ENCODE assay signal across 8 cellular contexts in the genomic region with DNA sequence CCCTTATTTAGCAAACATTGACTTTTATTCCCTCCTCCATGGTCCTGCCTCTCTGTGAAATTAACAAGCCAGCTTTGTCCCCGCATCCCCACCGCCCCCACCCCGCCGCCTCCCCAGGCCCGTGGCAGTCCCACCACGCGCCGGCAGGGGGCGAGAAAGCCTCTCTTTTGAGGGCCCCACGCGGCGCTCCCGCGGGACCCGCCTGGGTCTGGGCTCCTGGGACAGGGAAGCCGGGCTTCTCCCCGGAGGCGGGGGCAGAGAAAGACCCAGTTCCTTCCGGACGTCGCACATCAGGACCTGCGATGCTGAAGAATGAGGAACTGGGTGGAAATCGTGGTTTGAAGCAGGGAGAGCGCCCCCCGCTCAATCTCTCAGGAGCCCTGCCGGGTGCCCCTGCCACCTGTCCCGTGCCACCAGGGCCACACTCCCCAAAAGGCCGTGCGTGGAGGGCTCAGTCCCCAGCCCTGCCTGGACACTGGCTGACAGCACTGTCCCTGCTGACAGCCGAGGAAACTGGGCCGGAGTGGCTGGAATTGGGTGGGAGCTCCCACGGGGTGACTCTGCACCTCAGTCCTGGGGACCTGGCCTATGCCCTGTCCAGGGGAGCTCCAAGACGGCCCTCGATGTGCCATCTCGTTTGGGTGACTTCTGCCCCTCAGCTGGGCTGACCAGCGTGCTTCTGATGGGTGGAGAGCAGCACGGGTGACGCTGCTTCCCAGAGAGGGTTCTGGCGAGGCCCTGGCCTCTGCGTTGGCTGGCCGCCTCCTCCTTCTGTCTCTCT. TPM values are rescaled to one million over a fixed set of nuclear protein-coding genes. Genes with fewer than 3 reads are reported as not detected.
DNase-seq lines count a peak whose midpoint lies in the region; ATAC-seq and TF ChIP-seq lines count a peak whose summit lies in the region.

No MANE protein-coding gene starts in this region.

- H3K36me3 ChIP-seq in endodermal cell (ENCODE audit: control insufficient read depth, insufficient read depth, low read length) (no peaks in the 10 kb centered on the region), neural cell (ENCODE audit: insufficient read depth, low read length) (no peaks in the 10 kb centered on the region), tibial artery (no peaks in the 10 kb centered on the region)

- H3K4me3 Mint-ChIP-seq in activated CD8-positive, alpha-beta memory T cell treated with anti-CD3 and anti-CD28 coated beads, Interleukin-2, amount 10 ng/mL, durations not matched to agents 7 days and 5 days: no peak overlapping the region
- no peak overlapping the region for H3K4me3 Mint-ChIP-seq in activated CD4-positive, alpha-beta T cell treated with anti-CD3 and anti-CD28 coated beads, Interleukin-2, amount 10 ng/mL, durations not matched to agents 7 days and 5 days
- H3K4me3 Mint-ChIP-seq in endodermal cell: no peak overlapping the region

- CTCF ChIA-PET in activated CD8-positive, alpha-beta memory T cell treated with anti-CD3 and anti-CD28 coated beads, Interleukin-2, amount 10 ng/mL, durations not matched to agents 7 days and 5 days (lab: Charles Lee): interaction anchor here (0.8 to 1.5 kb wide), 4 partner anchors 9 to 412 kb away, joined by 3 to 4 read pairs (median 4); no protein-coding TSS in a partner anchor
- CTCF ChIA-PET in activated CD4-positive, alpha-beta T cell treated with anti-CD3 and anti-CD28 coated beads, Interleukin-2, amount 10 ng/mL, durations not matched to agents 7 days and 5 days (lab: Charles Lee): interaction anchor here (0.9 kb wide), 1 partner anchor 27 kb away, joined by 3 read pairs; no protein-coding TSS in a partner anchor

- no peaks in the 10 kb centered on the region for H3F3A ChIP-seq in neural cell (ENCODE audit: insufficient read depth, low read length, poor library complexity, severe bottlenecking)

- H2AFZ ChIP-seq in neural cell (ENCODE audit: low read depth, low read length): no peak overlapping the region

- peaks cover 2% of the 10 kb centered on the region for H3K9me3 Mint-ChIP-seq in activated CD8-positive, alpha-beta memory T cell treated with anti-CD3 and anti-CD28 coated beads, Interleukin-2, amount 10 ng/mL, durations not matched to agents 7 days and 5 days (ENCODE audit: low read depth)
- peaks cover 7% of the 10 kb centered on the region for H3K9me3 Mint-ChIP-seq in activated CD4-positive, alpha-beta T cell treated with anti-CD3 and anti-CD28 coated beads, Interleukin-2, amount 10 ng/mL, durations not matched to agents 7 days and 5 days
- H3K9me3 Mint-ChIP-seq in endodermal cell: peaks cover 72% of the 10 kb centered on the region

- no peaks in the 10 kb centered on the region for H3K36me3 Mint-ChIP-seq in activated CD8-positive, alpha-beta memory T cell treated with anti-CD3 and anti-CD28 coated beads, Interleukin-2, amount 10 ng/mL, durations not matched to agents 7 days and 5 days
- H3K36me3 Mint-ChIP-seq in activated CD4-positive, alpha-beta T cell treated with anti-CD3 and anti-CD28 coated beads, Interleukin-2, amount 10 ng/mL, durations not matched to agents 7 days and 5 days (ENCODE audit: low read depth): no peaks in the 10 kb centered on the region
- no peaks in the 10 kb centered on the region for H3K36me3 Mint-ChIP-seq in endodermal cell (ENCODE audit: low read depth)

- ATAC-seq in activated CD8-positive, alpha-beta memory T cell treated with anti-CD3 and anti-CD28 coated beads, Interleukin-2, amount 10 ng/mL, durations not matched to agents 7 days and 5 days: no peak

- peaks cover 14% of the 10 kb centered on the region for H3K9me3 ChIP-seq in endodermal cell (ENCODE audit: control insufficient read depth, low read length)
- H3K9me3 ChIP-seq in neural cell (ENCODE audit: low read length): peaks cover 4% of the 10 kb centered on the region
- peaks cover 0 to 7% (median 2%) of the 10 kb centered on the region in 3 donors for H3K9me3 ChIP-seq in tibial artery

- TF ChIP-seq CTCF in endodermal cell (conservative IDR thresholded peaks at IDR 0.05): peak; percentile 83
- no peak for TF ChIP-seq CTCF in neural cell (IDR thresholded peaks at IDR 0.05; ENCODE audit: poor library complexity, severe bottlenecking)
- TF ChIP-seq CTCF in tibial artery (IDR thresholded peaks at IDR 0.05): peak in 1 of 2 experiments; percentile 97

- H3K4me1 ChIP-seq in endodermal cell (ENCODE audit: control insufficient read depth, insufficient read depth, low read length) (no peaks in the 10 kb centered on the region), tibial artery (peaks cover 0 to 15% (median 12%) of the 10 kb centered on the region in 4 donors)

- no peaks in the 10 kb centered on the region for H3K79me2 ChIP-seq in neural cell (replicated peaks; ENCODE audit: insufficient read depth, low read length)

- TF ChIP-seq EP300 in neural cell (conservative IDR thresholded peaks at IDR 0.05; ENCODE audit: poor library complexity, severe bottlenecking): no peak

- POLR2A ChIA-PET in activated CD4-positive, alpha-beta T cell treated with anti-CD3 and anti-CD28 coated beads, Interleukin-2, amount 10 ng/mL, durations not matched to agents 7 days and 5 days (lab: Charles Lee): no interaction called here

- no peaks in the 10 kb centered on the region for H3K9me2 ChIP-seq in neural cell (ENCODE audit: insufficient read depth, low read length)

- no peak overlapping the region for H3K27ac Mint-ChIP-seq in activated CD8-positive, alpha-beta memory T cell treated with anti-CD3 and anti-CD28 coated beads, Interleukin-2, amount 10 ng/mL, durations not matched to agents 7 days and 5 days
- H3K27ac Mint-ChIP-seq in activated CD4-positive, alpha-beta T cell treated with anti-CD3 and anti-CD28 coated beads, Interleukin-2, amount 10 ng/mL, durations not matched to agents 7 days and 5 days: no peak overlapping the region
- H3K27ac Mint-ChIP-seq in endodermal cell: no peak overlapping the region

- H3K9ac ChIP-seq in endodermal cell (ENCODE audit: extremely low read depth, low read length, poor library complexity, severe bottlenecking): no peak overlapping the region
- H3K9ac ChIP-seq in neural cell (ENCODE audit: low read length): no peak overlapping the region

- H3K27me3 Mint-ChIP-seq in activated CD8-positive, alpha-beta memory T cell treated with anti-CD3 and anti-CD28 coated beads, Interleukin-2, amount 10 ng/mL, durations not matched to agents 7 days and 5 days: no peaks in the 10 kb centered on the region
- H3K27me3 Mint-ChIP-seq in activated CD4-positive, alpha-beta T cell treated with anti-CD3 and anti-CD28 coated beads, Interleukin-2, amount 10 ng/mL, durations not matched to agents 7 days and 5 days: no peaks in the 10 kb centered on the region
- H3K27me3 Mint-ChIP-seq in endodermal cell (ENCODE audit: insufficient read depth): no peaks in the 10 kb centered on the region

- no peaks in the 10 kb centered on the region for H3K4me1 Mint-ChIP-seq in activated CD8-positive, alpha-beta memory T cell treated with anti-CD3 and anti-CD28 coated beads, Interleukin-2, amount 10 ng/mL, durations not matched to agents 7 days and 5 days
- H3K4me1 Mint-ChIP-seq in activated CD4-positive, alpha-beta T cell treated with anti-CD3 and anti-CD28 coated beads, Interleukin-2, amount 10 ng/mL, durations not matched to agents 7 days and 5 days: no peaks in the 10 kb centered on the region
- H3K4me1 Mint-ChIP-seq in endodermal cell: no peaks in the 10 kb centered on the region

- WGBS in endodermal cell (ENCODE audit: insufficient coverage in 1 of 2, insufficient read length in 1 of 2), 2 experiments: 62 to 65% methylated on average over 26 to 41 of the region's 41 CpGs

- peak; percentile 85 for DNase-seq in activated CD8-positive, alpha-beta memory T cell treated with anti-CD3 and anti-CD28 coated beads for 24 hours
- no peak for DNase-seq in activated CD8-positive, alpha-beta memory T cell treated with anti-CD3 and anti-CD28 coated beads, Interleukin-2, amount 10 ng/mL, durations not matched to agents 7 days and 5 days
- DNase-seq in activated CD4-positive, alpha-beta T cell treated with anti-CD3 and anti-CD28 coated beads, Interleukin-2, amount 10 ng/mL, durations not matched to agents 7 days and 5 days: peak; percentile 47
- DNase-seq in endodermal cell: peak; percentile 86
- DNase-seq in tibial artery: peak; percentile 47 to 79
- no peak for DNase-seq in SIG-M5 (lab: John Stamatoyannopoulos, UW)
- DNase-seq in NCI-H774 (lab: John Stamatoyannopoulos, UW): no peak

- no peak overlapping the region for H3K27ac ChIP-seq in endodermal cell (ENCODE audit: low read depth, low read length)
- H3K27ac ChIP-seq in neural cell (ENCODE audit: low read length): no peak overlapping the region
- peak overlapping the region; percentile 29 to 45 for H3K27ac ChIP-seq in tibial artery

- intact Hi-C loops in tibial artery (cut with DNase I; ENCODE audit: low total_unique reads): loop anchor here (5.0 kb wide), 2 partner anchors 400 to 415 kb away; no protein-coding TSS in a partner anchor

- H3K4me3 ChIP-seq in endodermal cell (ENCODE audit: low read length) (no peak overlapping the region), neural cell (ENCODE audit: low read length) (no peak overlapping the region), tibial artery (peak overlapping the region; percentile 3 to 38)

- H3K27me3 ChIP-seq in endodermal cell (ENCODE audit: control insufficient read depth, insufficient read depth, low read length, poor library complexity, severe bottlenecking): no peaks in the 10 kb centered on the region
- no peaks in the 10 kb centered on the region for H3K27me3 ChIP-seq in neural cell (ENCODE audit: insufficient read depth, low read depth, low read length)
- H3K27me3 ChIP-seq in tibial artery: peaks cover 0 to 14% of the 10 kb centered on the region in 2 donors

- H3K4me2 ChIP-seq in neural cell (ENCODE audit: low read length): no peak overlapping the region

- H4K20me1 ChIP-seq in neural cell (ENCODE audit: insufficient read depth): no peaks in the 10 kb centered on the region

- TF ChIP-seq RAD21 in neural cell (conservative IDR thresholded peaks at IDR 0.05): peak; percentile 47

TF ChIP-seq in neural cell, 6 proteins besides CTCF, POLR2A, EP300 and RAD21 (continues in another document):
- TF ChIP-seq POLR2AphosphoS5 (IDR thresholded peaks at IDR 0.05): no peak

RNA-seq across cellular contexts. Expression of a gene that starts 8.6 kb away (rescaled TPM):
- total RNA-seq in activated CD8-positive, alpha-beta memory T cell treated with anti-CD3 and anti-CD28 coated beads, Interleukin-2, amount 10 ng/mL, durations not matched to agents 7 days and 5 days: not detected
- total RNA-seq in activated CD4-positive, alpha-beta T cell treated with anti-CD3 and anti-CD28 coated beads, Interleukin-2, amount 10 ng/mL, durations not matched to agents 7 days and 5 days: not detected
- not detected for total RNA-seq in endodermal cell
- not detected for polyA plus RNA-seq in endodermal cell (2013, experiment 1 of 2)
- polyA plus RNA-seq in endodermal cell (2013, experiment 2 of 2): not detected
- not detected in 2 replicates for polyA plus RNA-seq in neural cell
- polyA minus RNA-seq in neural cell: not detected in 2 replicates

RNA-seq across cellular contexts. Expression of a gene that starts 56.3 kb away (rescaled TPM):
- total RNA-seq in activated CD8-positive, alpha-beta memory T cell treated with anti-CD3 and anti-CD28 coated beads, Interleukin-2, amount 10 ng/mL, durations not matched to agents 7 days and 5 days: not detected
- total RNA-seq in activated CD4-positive, alpha-beta T cell treated with anti-CD3 and anti-CD28 coated beads, Interleukin-2, amount 10 ng/mL, durations not matched to agents 7 days and 5 days: 1 to 10 TPM; 1.1 to 2.3 TPM
- 1 to 10 TPM; 2.1 to 4.0 TPM for total RNA-seq in endodermal cell
- polyA plus RNA-seq in endodermal cell (2013, experiment 1 of 2): 9.2 TPM
- polyA plus RNA-seq in endodermal cell (2013, experiment 2 of 2): 6.9 TPM
- polyA plus RNA-seq in neural cell: 0.16 and 0.21 TPM in 2 replicates
- 2.7 and 5.1 TPM in 2 replicates for polyA minus RNA-seq in neural cell

Comparison
In these comparisons a context has a peak if more than half of its experiments do, and no peak if none do; other contexts are left out.
1. DNase-seq: peak in activated CD8-positive, alpha-beta memory T cell treated with anti-CD3 and anti-CD28 coated beads for 24 hours (single experiment), activated CD4-positive, alpha-beta T cell treated with anti-CD3 and anti-CD28 coated beads, Interleukin-2, amount 10 ng/mL, durations not matched to agents 7 days and 5 days (single experiment), endodermal cell (single experiment) and tibial artery (2 of 2); none in activated CD8-positive, alpha-beta memory T cell treated with anti-CD3 and anti-CD28 coated beads, Interleukin-2, amount 10 ng/mL, durations not matched to agents 7 days and 5 days (single experiment), SIG-M5 (single experiment) and NCI-H774 (single experiment).
2. H3K27ac ChIP-seq: peak in tibial artery (2 of 2); none in endodermal cell (single experiment) and neural cell (single experiment).
3. H3K4me3 ChIP-seq: peak in tibial artery (2 of 2); none in endodermal cell (single experiment) and neural cell (single experiment).